Comparison of ENCODE assay signal across 9 cellular contexts in genomic region chr4:52862605-52863236, GRCh38. TPM values are rescaled to one million over a fixed set of nuclear protein-coding genes. Genes with fewer than 3 reads are reported as not detected.
DNase-seq lines count a peak whose midpoint lies in the region; ATAC-seq and TF ChIP-seq lines count a peak whose summit lies in the region.
"Had no signal": no experiment of that assay in that cellular context is flagged by ENCODE, and none has a peak within 500 bp of the region (broad histone marks: within the 10 kb centered on the region; RNA-seq: fewer than 3 reads in every experiment).

No MANE protein-coding gene starts in this region.

- POLR2A ChIA-PET in activated CD8-positive, alpha-beta T cell treated with anti-CD3 and anti-CD28 coated beads for 36 hours (lab: Charles Lee), result interaction anchor here (0.9 to 1.3 kb wide), 3 partner anchors 15 to 151 kb away, joined by 3 read pairs; no protein-coding TSS in a partner anchor

- intact Hi-C loops in activated CD8-positive, alpha-beta T cell treated with anti-CD3 and anti-CD28 coated beads for 36 hours (cut with micrococcal nuclease), result no loop called here
- intact Hi-C loops in stomach (cut with DNase I; ENCODE audit: low total_unique reads), result no loop called here

- DNase-seq in NCI-H1417 (lab: John Stamatoyannopoulos, UW), result peak; percentile 32 to 79 (median 53)
- DNase-seq in NCI-H1417 treated with DMSO at 0.1 percent for 48 hours (lab: John Stamatoyannopoulos, UW), result no peak
- no peak for DNase-seq in activated CD8-positive, alpha-beta T cell treated with anti-CD3 and anti-CD28 coated beads for 36 hours
- DNase-seq in stomach, result no peak
- no peak for DNase-seq in stimulated activated CD4-positive, alpha-beta T cell treated with anti-CD3 and anti-CD28 coated beads, Interleukin-1b, Interleukin-23, amount 100 ng/mL, for 48 hours
- DNase-seq in LoVo (ENCODE audit: low spot score), result no peak
- DNase-seq: Karpas-422 had no signal

- H3K36me3 Mint-ChIP-seq in activated CD8-positive, alpha-beta T cell treated with anti-CD3 and anti-CD28 coated beads for 36 hours (ENCODE audit: low read depth), result no peaks in the 10 kb centered on the region

- H3K27ac Mint-ChIP-seq in activated CD8-positive, alpha-beta T cell treated with anti-CD3 and anti-CD28 coated beads for 36 hours, result no peak overlapping the region

- ATAC-seq in activated CD8-positive, alpha-beta T cell treated with anti-CD3 and anti-CD28 coated beads for 36 hours, result no peak
- ATAC-seq in GM21619 (IDR thresholded peaks at IDR 0.05; ENCODE audit: unreplicated experiment), result no peak

- H3K27ac ChIP-seq in stomach, result peak overlapping the region; percentile 72 to 84 (median 78)

- no peak for TF ChIP-seq CTCF in activated CD8-positive, alpha-beta T cell treated with anti-CD3 and anti-CD28 coated beads for 36 hours (IDR thresholded peaks at IDR 0.05)
- no peak for TF ChIP-seq CTCF in stomach (IDR thresholded peaks at IDR 0.05)

- H3K9me3 ChIP-seq in iPS-18c (ENCODE audit: control insufficient read depth, insufficient read depth, low read length), result peaks cover 3% of the 10 kb centered on the region
- H3K9me3 ChIP-seq in stomach, result peaks cover 0 to 10% (median 3%) of the 10 kb centered on the region in 4 donors

- H3K4me1 ChIP-seq in stomach, result peaks cover 34 to 59% (median 44%) of the 10 kb centered on the region in 4 donors

- CTCF ChIA-PET in activated CD8-positive, alpha-beta T cell treated with anti-CD3 and anti-CD28 coated beads for 36 hours (lab: Charles Lee), result interaction anchor here (1.0 kb wide), 1 partner anchor 49 kb away, joined by 4 read pairs; no protein-coding TSS in a partner anchor

- peaks cover 35% of the 10 kb centered on the region for H3K27me3 Mint-ChIP-seq in activated CD8-positive, alpha-beta T cell treated with anti-CD3 and anti-CD28 coated beads for 36 hours

- no peak for TF ChIP-seq POLR2A in stomach (IDR thresholded peaks at IDR 0.05)

- WGBS in stomach, 5 donors, result 7 to 48% (median 14%) methylated on average over 9 to 28 of the region's 28 CpGs

- no peaks in the 10 kb centered on the region for H3K9me3 Mint-ChIP-seq in activated CD8-positive, alpha-beta T cell treated with anti-CD3 and anti-CD28 coated beads for 36 hours

- H3K27me3 ChIP-seq in stomach, result peaks cover 0 to 23% (median 6%) of the 10 kb centered on the region in 3 donors

- H3K4me3 Mint-ChIP-seq in activated CD8-positive, alpha-beta T cell treated with anti-CD3 and anti-CD28 coated beads for 36 hours, result peak overlapping the region; percentile 69

- peaks cover 8% of the 10 kb centered on the region for H3K4me1 Mint-ChIP-seq in activated CD8-positive, alpha-beta T cell treated with anti-CD3 and anti-CD28 coated beads for 36 hours (ENCODE audit: low read depth)

- no peak for TF ChIP-seq EP300 in stomach (IDR thresholded peaks at IDR 0.05)

- H3K4me3 ChIP-seq in iPS-18c (ENCODE audit: insufficient read depth, low read depth, low read length) (peak overlapping the region; percentile 77), stomach (peak overlapping the region; percentile 60 to 73 (median 70))

- H3K36me3 ChIP-seq in stomach, result peaks cover 0 to 7% (median 3%) of the 10 kb centered on the region in 4 donors

RNA-seq across cellular contexts. Expression of gene RASL11B, which starts 0.6 kb away (rescaled TPM):
- under 1 TPM; 0.29 to 0.34 TPM for total RNA-seq in activated CD8-positive, alpha-beta T cell treated with anti-CD3 and anti-CD28 coated beads for 36 hours
- total RNA-seq in stomach, result 1 to 10 TPM in 4 of 5 donors, not detected in 1; 1.2 to 6.4 (median 4.9) TPM
- 1 to 10 TPM in 2 of 3 donors, under 1 TPM in 1; 0.83 to 2.9 (median 1.8) TPM for polyA plus RNA-seq in stomach

Comparison
In these comparisons a context has a peak if more than half of its experiments do, and no peak if none do; other contexts are left out.
1. DNase-seq: peak in NCI-H1417 (3 of 3); none in NCI-H1417 treated with DMSO at 0.1 percent for 48 hours (single experiment), activated CD8-positive, alpha-beta T cell treated with anti-CD3 and anti-CD28 coated beads for 36 hours (single experiment), stomach (single experiment), stimulated activated CD4-positive, alpha-beta T cell treated with anti-CD3 and anti-CD28 coated beads, Interleukin-1b, Interleukin-23, amount 100 ng/mL, for 48 hours (single experiment) and LoVo (single experiment).